In the genomic region with DNA sequence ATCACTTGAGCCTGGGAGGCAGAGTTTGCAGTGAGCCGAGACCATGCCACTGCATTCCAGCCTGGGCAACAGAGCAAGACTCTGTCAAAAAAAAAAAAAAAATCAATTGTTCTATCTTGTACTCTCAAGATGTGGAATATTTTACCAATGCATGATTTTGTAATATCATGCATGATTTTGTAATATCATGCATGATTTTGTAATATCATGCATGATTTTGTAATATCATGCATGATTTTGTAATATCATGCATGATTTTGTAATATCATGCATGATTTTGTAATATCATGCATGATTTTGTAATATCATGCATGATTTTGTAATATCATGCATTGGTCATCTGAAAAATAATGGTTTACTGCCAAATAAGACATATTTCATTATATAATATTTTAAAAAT, we compare ENCODE assay signal across 2 cellular contexts.
A peak's percentile ranks its signal among the peaks of the same experiment; 100 is the strongest.
TF ChIP-seq lines count a peak whose summit lies in the region.

No MANE protein-coding gene starts in this region.

TF ChIP-seq in A549, 52 proteins besides CTCF, POLR2A, EP300 and RAD21:
- TF ChIP-seq HES2 (IDR thresholded peaks at IDR 0.05), result peak; percentile 70; the same call in 1 of the 2 replicates
- peak; percentile 30 to 62; a peak in 1 of 4 replicates for TF ChIP-seq CEBPB (IDR thresholded peaks at IDR 0.05)

TF ChIP-seq in HepG2, 621 proteins besides CTCF, POLR2A, EP300 and RAD21:
- TF ChIP-seq CEBPB (IDR thresholded peaks at IDR 0.05; ENCODE audit: borderline replicate concordance, low read depth, low read length) (peak; percentile 51; the same call in 1 of the 2 replicates), ZNF121 (CRISPR knock-in tag; IDR thresholded peaks at IDR 0.05) (peak; percentile 45; the same call in 1 of the 2 replicates)
